In genomic region chr2:234564719-234565118, GRCh38 we compare ENCODE assay signal across 9 cellular contexts.
DNase-seq lines count a peak whose midpoint lies in the region; ATAC-seq and TF ChIP-seq lines count a peak whose summit lies in the region.
"Had no signal": no experiment of that assay in that cellular context is flagged by ENCODE, and none has a peak within 500 bp of the region (broad histone marks: within the 10 kb centered on the region; RNA-seq: fewer than 3 reads in every experiment).

No MANE protein-coding gene starts in this region.

- H3K9me3 ChIP-seq in adipocyte (ENCODE audit: control insufficient read depth, low read length), result peaks cover 9% of the 10 kb centered on the region
- no peaks in the 10 kb centered on the region for H3K9me3 ChIP-seq in ascending aorta

- TF ChIP-seq CTCF in ascending aorta (IDR thresholded peaks at IDR 0.05), result no peak

- intact Hi-C loops in ascending aorta (cut with DNase I), result no loop called here

- H3K27ac ChIP-seq in ascending aorta, result no peak overlapping the region

- DNase-seq in COR-L47 (lab: John Stamatoyannopoulos, UW) (peak; percentile 79), NCI-H1436 treated with DMSO at 0.1 percent for 48 hours (lab: John Stamatoyannopoulos, UW) (peak; percentile 75), adipocyte (ENCODE audit: low read depth) (peak; percentile 70), lung microvascular endothelial cell (ENCODE audit: low read depth in 2 of 2) (peak; percentile 10 to 22), ascending aorta (ENCODE audit: low spot score in 2 of 2) (no peak)
- DNase-seq: foreskin melanocyte had no signal

- ATAC-seq in HG03139 (IDR thresholded peaks at IDR 0.05; ENCODE audit: unreplicated experiment) (no peak), GM19328 (IDR thresholded peaks at IDR 0.05; ENCODE audit: unreplicated experiment) (no peak), GM18909 (IDR thresholded peaks at IDR 0.05; ENCODE audit: poor library complexity, unreplicated experiment) (no peak)

- peak overlapping the region; percentile 57 for H3K9ac ChIP-seq in adipocyte (ENCODE audit: low read length)

- peaks cover 18% of the 10 kb centered on the region for H3K4me1 ChIP-seq in adipocyte (ENCODE audit: control insufficient read depth, insufficient read depth, low read length)
- no peaks in the 10 kb centered on the region for H3K4me1 ChIP-seq in ascending aorta

- H3K27me3 ChIP-seq in adipocyte (replicated peaks; ENCODE audit: control insufficient read depth, insufficient read depth, low read length) (no peaks in the 10 kb centered on the region), ascending aorta (no peaks in the 10 kb centered on the region)

- H3K36me3 ChIP-seq in adipocyte (ENCODE audit: control insufficient read depth, insufficient read depth, low read length, severe bottlenecking) (no peaks in the 10 kb centered on the region), ascending aorta (no peaks in the 10 kb centered on the region)

- no peak overlapping the region for H3K4me3 ChIP-seq in adipocyte (ENCODE audit: low read length)
- H3K4me3 ChIP-seq in ascending aorta, result no peak overlapping the region

Comparison
In these comparisons a context has a peak if more than half of its experiments do, and no peak if none do; other contexts are left out.
1. DNase-seq: peak in COR-L47 (single experiment), NCI-H1436 treated with DMSO at 0.1 percent for 48 hours (single experiment), adipocyte (single experiment) and lung microvascular endothelial cell (2 of 2); none in ascending aorta (0 of 2).